In the genomic region with DNA sequence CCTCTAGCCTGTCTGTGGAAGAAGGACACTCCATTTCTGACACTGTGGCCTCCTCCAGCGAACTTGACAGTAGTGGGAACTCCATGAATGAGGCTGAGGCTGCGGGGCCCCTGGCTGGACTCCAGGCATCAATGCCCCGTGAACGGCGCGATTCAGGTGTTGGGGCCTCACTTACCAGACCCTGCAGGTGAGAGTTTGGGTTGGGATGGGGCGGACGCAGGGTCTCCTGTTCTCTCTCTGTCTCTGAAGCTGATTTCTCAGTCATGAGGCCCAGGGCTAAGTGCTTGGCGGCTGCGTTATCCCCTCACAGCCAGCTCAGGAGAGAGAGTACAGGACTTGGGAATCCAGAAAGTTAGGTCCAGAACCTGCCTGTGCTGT, we compare ENCODE assay signal across 30 cellular contexts.
"Had no signal": no experiment of that assay in that cellular context is flagged by ENCODE, and none has a peak within 500 bp of the region (broad histone marks: within the 10 kb centered on the region; RNA-seq: fewer than 3 reads in every experiment).

No MANE protein-coding gene starts in this region.

- H3K27ac ChIP-seq: ascending aorta, breast epithelium, cardiac muscle cell, coronary artery, dorsolateral prefrontal cortex, VCaP had no signal

- H3K36me3 ChIP-seq: breast epithelium, cardiac muscle cell had no signal

- DNase-seq: activated CD4-positive, alpha-beta memory T cell treated with anti-CD3 and anti-CD28 coated beads, Interleukin-2, amount 10 ng/mL, durations not matched to agents 7 days and 5 days; activated CD4-positive, alpha-beta T cell treated with anti-CD3 and anti-CD28 coated beads for 1 hour; activated CD4-positive, alpha-beta T cell treated with anti-CD3 and anti-CD28 coated beads for 4 hours; activated CD4-positive, alpha-beta T cell treated with anti-CD3 and anti-CD28 coated beads, Interleukin-2, amount 10 ng/mL, durations not matched to agents 7 days and 5 days; activated CD4-positive, alpha-beta T cell treated with anti-CD3 and anti-CD28 coated beads, Interleukin-2, amount 50 U/mL, for 4 hours; activated CD8-positive, alpha-beta memory T cell treated with anti-CD3 and anti-CD28 coated beads, Interleukin-2, amount 50 U/mL, for 48 hours; activated effector memory CD4-positive, alpha-beta T cell treated with anti-CD3 and anti-CD28 coated beads, Interleukin-2, amount 50 U/mL, for 16 hours; activated naive CD4-positive, alpha-beta T cell; activated naive CD4-positive, alpha-beta T cell treated with anti-CD3 and anti-CD28 coated beads, Interleukin-2, amount 10 ng/mL, durations not matched to agents 7 days and 5 days; activated naive CD8-positive, alpha-beta T cell treated with anti-CD3 and anti-CD28 coated beads, Interleukin-2, amount 10 ng/mL, durations not matched to agents 7 days and 5 days; activated T-cell treated with anti-CD3 and anti-CD28 coated beads for 4 hours; activated T-cell treated with anti-CD3 and anti-CD28 coated beads, Interleukin-2, amount 50 U/mL, for 4 hours; effector memory CD4-positive, alpha-beta T cell; endodermal cell; foreskin fibroblast; T-helper 2 cell had no signal

- ATAC-seq: activated naive CD4-positive, alpha-beta T cell treated with anti-CD3 and anti-CD28 coated beads, Interleukin-2, amount 50 U/mL, for 72 hours; activated T-cell treated with anti-CD3 and anti-CD28 coated beads, Interleukin-2, amount 50 U/mL, for 4 hours; esophagus mucosa; WTC11 had no signal

- H3K4me1 ChIP-seq: ascending aorta, breast epithelium had no signal

- H3K36me3 Mint-ChIP-seq: activated naive CD4-positive, alpha-beta T cell treated with anti-CD3 and anti-CD28 coated beads, Interleukin-2, amount 10 ng/mL, durations not matched to agents 7 days and 5 days; activated naive CD4-positive, alpha-beta T cell treated with anti-CD3 and anti-CD28 coated beads, Interleukin-2, amount 50 U/mL, for 72 hours; activated naive CD8-positive, alpha-beta T cell treated with anti-CD3 and anti-CD28 coated beads, Interleukin-2, amount 10 ng/mL, durations not matched to agents 7 days and 5 days; brain had no signal

- H3K27ac Mint-ChIP-seq: activated CD4-positive, alpha-beta memory T cell treated with anti-CD3 and anti-CD28 coated beads, Interleukin-2, amount 10 ng/mL, durations not matched to agents 7 days and 5 days; activated CD4-positive, alpha-beta T cell treated with anti-CD3 and anti-CD28 coated beads, Interleukin-2, amount 10 ng/mL, durations not matched to agents 7 days and 5 days; activated naive CD4-positive, alpha-beta T cell treated with anti-CD3 and anti-CD28 coated beads, Interleukin-2, amount 10 ng/mL, durations not matched to agents 7 days and 5 days; activated naive CD4-positive, alpha-beta T cell treated with anti-CD3 and anti-CD28 coated beads, Interleukin-2, amount 50 U/mL, for 72 hours; activated naive CD8-positive, alpha-beta T cell treated with anti-CD3 and anti-CD28 coated beads, Interleukin-2, amount 10 ng/mL, durations not matched to agents 7 days and 5 days; activated T-helper 1 cell treated with anti-CD3 and anti-CD28 coated beads, Interleukin-12 subunit alpha, Interleukin-12 subunit beta, Interleukin-2, Interleukin-4 antibody, amounts not matched to agents 30 ng/mL and 10 ng/mL and 1 ng/mL, durations not matched to agents 14 hours and 24 hours and 36 hours; activated T-helper 2 cell treated with anti-CD3 and anti-CD28 coated beads, Interferon-gamma antibody, Interleukin-2, Interleukin-4, amounts not matched to agents 10 μg/mL and 5 μg/mL and 100 μg/mL, durations not matched to agents 14 hours and 24 hours and 36 hours; brain; dendritic cell treated with granulocyte-macrophage colony-stimulating factor and Interleukin-4, amounts not matched to agents 40 ng/mL and 50 ng/mL, for 4 days; endodermal cell; WTC11 had no signal

- H3K9me3 Mint-ChIP-seq: activated CD4-positive, alpha-beta memory T cell treated with anti-CD3 and anti-CD28 coated beads, Interleukin-2, amount 10 ng/mL, durations not matched to agents 7 days and 5 days; activated CD4-positive, alpha-beta T cell treated with anti-CD3 and anti-CD28 coated beads, Interleukin-2, amount 10 ng/mL, durations not matched to agents 7 days and 5 days; activated naive CD4-positive, alpha-beta T cell treated with anti-CD3 and anti-CD28 coated beads, Interleukin-2, amount 10 ng/mL, durations not matched to agents 7 days and 5 days; activated naive CD4-positive, alpha-beta T cell treated with anti-CD3 and anti-CD28 coated beads, Interleukin-2, amount 50 U/mL, for 72 hours; activated naive CD8-positive, alpha-beta T cell treated with anti-CD3 and anti-CD28 coated beads, Interleukin-2, amount 10 ng/mL, durations not matched to agents 7 days and 5 days; activated T-cell treated with anti-CD3 and anti-CD28 coated beads, Interleukin-2, amount 50 U/mL, for 4 hours; activated T-helper 1 cell treated with anti-CD3 and anti-CD28 coated beads, Interleukin-12 subunit alpha, Interleukin-12 subunit beta, Interleukin-2, Interleukin-4 antibody, amounts not matched to agents 30 ng/mL and 10 ng/mL and 1 ng/mL, durations not matched to agents 14 hours and 24 hours and 36 hours; activated T-helper 2 cell treated with anti-CD3 and anti-CD28 coated beads, Interferon-gamma antibody, Interleukin-2, Interleukin-4, amounts not matched to agents 10 μg/mL and 5 μg/mL and 100 μg/mL, durations not matched to agents 14 hours and 24 hours and 36 hours; central memory CD8-positive, alpha-beta T cell; dendritic cell treated with granulocyte-macrophage colony-stimulating factor and Interleukin-4, amounts not matched to agents 40 ng/mL and 50 ng/mL, for 4 days; WTC11 had no signal

- H3K27me3 Mint-ChIP-seq: activated CD4-positive, alpha-beta memory T cell treated with anti-CD3 and anti-CD28 coated beads, Interleukin-2, amount 10 ng/mL, durations not matched to agents 7 days and 5 days; activated CD4-positive, alpha-beta T cell treated with anti-CD3 and anti-CD28 coated beads, Interleukin-2, amount 10 ng/mL, durations not matched to agents 7 days and 5 days; activated naive CD4-positive, alpha-beta T cell treated with anti-CD3 and anti-CD28 coated beads, Interleukin-2, amount 10 ng/mL, durations not matched to agents 7 days and 5 days; activated naive CD8-positive, alpha-beta T cell treated with anti-CD3 and anti-CD28 coated beads, Interleukin-2, amount 10 ng/mL, durations not matched to agents 7 days and 5 days; brain; central memory CD8-positive, alpha-beta T cell; dendritic cell treated with granulocyte-macrophage colony-stimulating factor and Interleukin-4, amounts not matched to agents 40 ng/mL and 50 ng/mL, for 4 days had no signal

- H3K4me3 ChIP-seq: ascending aorta, breast epithelium, cardiac muscle cell, coronary artery, dorsolateral prefrontal cortex had no signal

- H3K4me1 Mint-ChIP-seq: activated CD4-positive, alpha-beta memory T cell treated with anti-CD3 and anti-CD28 coated beads, Interleukin-2, amount 10 ng/mL, durations not matched to agents 7 days and 5 days; activated CD4-positive, alpha-beta T cell treated with anti-CD3 and anti-CD28 coated beads, Interleukin-2, amount 10 ng/mL, durations not matched to agents 7 days and 5 days; activated naive CD4-positive, alpha-beta T cell treated with anti-CD3 and anti-CD28 coated beads, Interleukin-2, amount 10 ng/mL, durations not matched to agents 7 days and 5 days; activated naive CD8-positive, alpha-beta T cell treated with anti-CD3 and anti-CD28 coated beads, Interleukin-2, amount 10 ng/mL, durations not matched to agents 7 days and 5 days; brain; central memory CD8-positive, alpha-beta T cell had no signal

- H3K4me3 Mint-ChIP-seq: activated CD4-positive, alpha-beta memory T cell treated with anti-CD3 and anti-CD28 coated beads, Interleukin-2, amount 10 ng/mL, durations not matched to agents 7 days and 5 days; activated CD4-positive, alpha-beta T cell treated with anti-CD3 and anti-CD28 coated beads, Interleukin-2, amount 10 ng/mL, durations not matched to agents 7 days and 5 days; activated naive CD4-positive, alpha-beta T cell treated with anti-CD3 and anti-CD28 coated beads, Interleukin-2, amount 10 ng/mL, durations not matched to agents 7 days and 5 days; activated naive CD8-positive, alpha-beta T cell treated with anti-CD3 and anti-CD28 coated beads, Interleukin-2, amount 10 ng/mL, durations not matched to agents 7 days and 5 days; activated T-cell treated with anti-CD3 and anti-CD28 coated beads, Interleukin-2, amount 50 U/mL, for 4 hours; activated T-helper 1 cell treated with anti-CD3 and anti-CD28 coated beads, Interleukin-12 subunit alpha, Interleukin-12 subunit beta, Interleukin-2, Interleukin-4 antibody, amounts not matched to agents 30 ng/mL and 10 ng/mL and 1 ng/mL, durations not matched to agents 14 hours and 24 hours and 36 hours; brain; central memory CD8-positive, alpha-beta T cell; dendritic cell treated with granulocyte-macrophage colony-stimulating factor and Interleukin-4, amounts not matched to agents 40 ng/mL and 50 ng/mL, for 4 days; endodermal cell; WTC11 had no signal

- H3K9me3 ChIP-seq: ascending aorta, breast epithelium had no signal

- H3K27me3 ChIP-seq: ascending aorta, cardiac muscle cell had no signal
